ENCODE assay signal across 15 cellular contexts in genomic region chr20:39983655-39984054, GRCh38.
DNase-seq lines count a peak whose midpoint lies in the region; FAIRE-seq and TF ChIP-seq lines count a peak whose summit lies in the region.
"Had no signal": no experiment of that assay in that cellular context is flagged by ENCODE, and none has a peak within 500 bp of the region (broad histone marks: within the 10 kb centered on the region; RNA-seq: fewer than 3 reads in every experiment).

No MANE protein-coding gene starts in this region.

- no peaks in the 10 kb centered on the region for H3K79me2 ChIP-seq in parathyroid adenoma

- DNase-seq in NCI-H69 (lab: John Stamatoyannopoulos, UW): peak; percentile 2
- DNase-seq in left ventricle myocardium inferior: no peak
- DNase-seq in NCI-H1092 treated with DMSO at 0.1 percent for 48 hours (lab: John Stamatoyannopoulos, UW): no peak
- no peak for DNase-seq in activated CD4-positive, alpha-beta T cell treated with anti-CD3 and anti-CD28 coated beads for 4 hours
- DNase-seq in COR-L47 (lab: John Stamatoyannopoulos, UW): no peak
- DNase-seq in NCI-H146 treated with DMSO at 0.1 percent for 48 hours (lab: John Stamatoyannopoulos, UW; ENCODE audit: unreplicated experiment): no peak
- DNase-seq: Calu3, DMS 273 treated with DMSO at 0.1 percent for 48 hours, DMS79, H7 had no signal

- peak; percentile 95 for FAIRE-seq in islet of Langerhans (lab: Jason Lieb, UNC)
- FAIRE-seq: A549, GM12891 had no signal

- H3K4me3 ChIP-seq in left ventricle myocardium inferior (no peak overlapping the region), parathyroid adenoma (ENCODE audit: low read depth, low read length) (no peak overlapping the region)
- H3K4me3 ChIP-seq: A549, GM23338 had no signal

- intact Hi-C loops in left ventricle myocardium inferior (cut with micrococcal nuclease): no loop called here

- H3K4me2 ChIP-seq in parathyroid adenoma (ENCODE audit: low read length): no peak overlapping the region
- H3K4me2 ChIP-seq: A549, GM23338 had no signal

- H3K9ac ChIP-seq in parathyroid adenoma: no peak overlapping the region

- TF ChIP-seq CTCF in left ventricle myocardium inferior (IDR thresholded peaks at IDR 0.05; ENCODE audit: borderline replicate concordance) (no peak), parathyroid adenoma (IDR thresholded peaks at IDR 0.05) (no peak)

- peak overlapping the region; percentile 44 for H2AFZ ChIP-seq in parathyroid adenoma
- H2AFZ ChIP-seq: GM23338 had no signal

- H3K27me3 ChIP-seq in left ventricle myocardium inferior (ENCODE audit: low read depth) (no peaks in the 10 kb centered on the region), parathyroid adenoma (ENCODE audit: control insufficient read depth, insufficient read depth, low read length) (no peaks in the 10 kb centered on the region)

- no peaks in the 10 kb centered on the region for H3K36me3 ChIP-seq in left ventricle myocardium inferior
- H3K36me3 ChIP-seq in parathyroid adenoma (ENCODE audit: control insufficient read depth, insufficient read depth, low read length): no peaks in the 10 kb centered on the region

- H3K4me1 ChIP-seq in left ventricle myocardium inferior: peaks cover 44% of the 10 kb centered on the region
- peaks cover 24% of the 10 kb centered on the region for H3K4me1 ChIP-seq in parathyroid adenoma
- H3K4me1 ChIP-seq: A549 had no signal

- H3K9me3 ChIP-seq in left ventricle myocardium inferior (replicated peaks): no peaks in the 10 kb centered on the region
- H3K9me3 ChIP-seq in parathyroid adenoma (ENCODE audit: control insufficient read depth, low read length): no peaks in the 10 kb centered on the region
- H3K9me3 ChIP-seq: A549 had no signal

- H3K27ac ChIP-seq in left ventricle myocardium inferior (replicated peaks) (peak overlapping the region; percentile 95), parathyroid adenoma (no peak overlapping the region)
- H3K27ac ChIP-seq: A549 had no signal
